ENCODE assay signal across 14 cellular contexts in the genomic region with DNA sequence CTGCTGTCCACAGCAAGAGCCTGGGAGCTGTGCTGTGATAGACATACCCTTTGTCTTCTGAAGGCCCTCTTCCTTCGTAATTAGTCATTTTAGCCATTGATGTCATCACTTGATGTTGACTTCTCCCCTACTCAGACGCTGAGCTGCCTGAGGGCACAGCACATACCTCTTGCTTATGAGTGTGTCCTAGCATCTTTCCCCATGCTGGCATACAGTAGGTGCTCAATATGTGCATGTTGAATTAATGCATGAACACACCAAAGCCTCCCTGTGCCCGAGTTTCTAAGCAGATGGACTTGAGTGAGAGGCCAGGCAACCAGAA.
DNase-seq lines count a peak whose midpoint lies in the region; ATAC-seq lines count a peak whose summit lies in the region.
"Had no signal": no experiment of that assay in that cellular context is flagged by ENCODE, and none has a peak within 500 bp of the region (broad histone marks: within the 10 kb centered on the region; RNA-seq: fewer than 3 reads in every experiment).

No MANE protein-coding gene starts in this region.

- no peak for ATAC-seq in HG02981 (IDR thresholded peaks at IDR 0.05; ENCODE audit: unreplicated experiment)

- H3K27me3 Mint-ChIP-seq in T-helper 1 cell treated with Interleukin-12 subunit alpha and Interleukin-12 subunit beta and Interleukin-4 antibody, amounts not matched to agents 30 μg/mL and 1 μg/mL, for 36 hours (ENCODE audit: low read depth), result no peaks in the 10 kb centered on the region

- peaks cover 40% of the 10 kb centered on the region for H3K4me1 Mint-ChIP-seq in T-helper 1 cell treated with Interleukin-12 subunit alpha and Interleukin-12 subunit beta and Interleukin-4 antibody, amounts not matched to agents 30 μg/mL and 1 μg/mL, for 36 hours (ENCODE audit: low read depth)

- peak overlapping the region; percentile 71 for H3K27ac Mint-ChIP-seq in T-helper 1 cell treated with Interleukin-12 subunit alpha and Interleukin-12 subunit beta and Interleukin-4 antibody, amounts not matched to agents 30 μg/mL and 1 μg/mL, for 36 hours
- H3K27ac Mint-ChIP-seq: H9 had no signal

- no peak overlapping the region for H3K4me3 Mint-ChIP-seq in T-helper 1 cell treated with Interleukin-12 subunit alpha and Interleukin-12 subunit beta and Interleukin-4 antibody, amounts not matched to agents 30 μg/mL and 1 μg/mL, for 36 hours
- H3K4me3 Mint-ChIP-seq: H9 had no signal

- H3K27ac ChIP-seq in cingulate gyrus (ENCODE audit: low read depth, low read length), result peak overlapping the region; percentile 96
- H3K27ac ChIP-seq: upper lobe of left lung had no signal

- DNase-seq in stimulated activated CD4-positive, alpha-beta T cell treated with anti-CD3 and anti-CD28 coated beads, Interleukin-1b, Interleukin-23, amount 100 ng/mL, for 48 hours, result peak; percentile 25
- no peak for DNase-seq in stimulated activated CD4-positive, alpha-beta T cell treated with anti-CD3 and anti-CD28 coated beads, Interleukin-4, amount 100 ng/mL, for 24 hours
- DNase-seq in DMS 273 (lab: John Stamatoyannopoulos, UW; ENCODE audit: unreplicated experiment) (no peak), AG08395 (ENCODE audit: low spot score) (no peak), NCI-H2029 treated with DMSO at 0.1 percent for 48 hours (lab: John Stamatoyannopoulos, UW) (no peak)
- DNase-seq: activated CD4-positive, CD25-positive, alpha-beta regulatory T cell; activated effector memory CD4-positive, alpha-beta T cell treated with Interleukin-2 at 50 U/mL for 16 hours; H9; NCI-H2171 treated with DMSO at 0.1 percent for 48 hours; stimulated activated CD4-positive, alpha-beta T cell treated with anti-CD3 and anti-CD28 coated beads, Interleukin-12 subunit alpha, Interleukin-12 subunit beta, amount 100 ng/mL, for 4 hours; upper lobe of left lung had no signal

- peaks cover 25% of the 10 kb centered on the region for H3K36me3 Mint-ChIP-seq in T-helper 1 cell treated with Interleukin-12 subunit alpha and Interleukin-12 subunit beta and Interleukin-4 antibody, amounts not matched to agents 30 μg/mL and 1 μg/mL, for 36 hours (ENCODE audit: low read depth)

- no peaks in the 10 kb centered on the region for H3K9me3 Mint-ChIP-seq in T-helper 1 cell treated with Interleukin-12 subunit alpha and Interleukin-12 subunit beta and Interleukin-4 antibody, amounts not matched to agents 30 μg/mL and 1 μg/mL, for 36 hours
- H3K9me3 Mint-ChIP-seq: H9 had no signal
